ENCODE assay signal across 8 cellular contexts in the genomic region with DNA sequence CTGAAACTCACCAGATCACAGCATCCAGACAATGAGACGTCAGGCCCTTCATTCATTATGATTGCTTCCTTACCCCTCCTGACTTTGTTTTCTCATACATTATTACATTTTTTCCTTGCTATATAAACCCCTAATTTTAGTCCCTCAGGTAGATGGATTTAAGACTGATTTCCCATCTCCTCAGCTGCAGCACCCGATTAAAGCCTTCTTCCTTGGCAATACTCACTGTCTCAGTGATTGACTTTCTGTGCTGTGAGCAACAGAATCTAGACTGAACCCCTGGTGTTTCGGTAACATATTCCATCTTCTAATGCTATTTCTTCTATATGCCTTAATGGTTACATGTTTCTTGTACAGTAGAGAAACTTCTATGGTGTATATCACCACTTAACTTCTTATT. TPM values are rescaled to one million over a fixed set of nuclear protein-coding genes. Genes with fewer than 3 reads are reported as not detected.
"Had no signal": no experiment of that assay in that cellular context is flagged by ENCODE, and none has a peak within 500 bp of the region (broad histone marks: within the 10 kb centered on the region; RNA-seq: fewer than 3 reads in every experiment).

No MANE protein-coding gene starts in this region.

- DNase-seq: H9, HCEC 1CT, KG1 had no signal

- FAIRE-seq: H1, H54, HTR-8/SVneo had no signal

- H3K4me2 ChIP-seq: GM23338 had no signal

- H3K4me3 ChIP-seq: GM23338 had no signal

- H3K27ac Mint-ChIP-seq: GM23338, H9, IgD-negative memory B cell had no signal

- H3K4me3 Mint-ChIP-seq: GM23338, H9 had no signal

- H2AFZ ChIP-seq: GM23338 had no signal

- H3K4me1 Mint-ChIP-seq: IgD-negative memory B cell had no signal

- ATAC-seq: GM23338 had no signal

RNA-seq across cellular contexts. Expression of a gene that starts 30.0 kb away (rescaled TPM):
- polyA plus RNA-seq: IgD-negative memory B cell had no signal
